8 cellular contexts compared by ENCODE assay signal in genomic region chr5:149446794-149447193, GRCh38.
DNase-seq lines count a peak whose midpoint lies in the region; ATAC-seq and TF ChIP-seq lines count a peak whose summit lies in the region.
"Not testable (repeated sequence)": the region's sequence is repeated elsewhere in the genome, so short reads cannot be mapped to it uniquely, and the experiment has no call there.

No MANE protein-coding gene starts in this region.

- H3K9me3 Mint-ChIP-seq in MCF 10A (ENCODE audit: unreplicated experiment) = not testable (repeated sequence)

- H3K79me2 ChIP-seq in GM23248 (ENCODE audit: insufficient read depth) = not testable (repeated sequence)

- H4K20me1 ChIP-seq in GM23248 (ENCODE audit: insufficient read depth) = not testable (repeated sequence)

- DNase-seq in GM23248; MCF 10A (ENCODE audit: unreplicated experiment); esophagus squamous epithelium (lab: John Stamatoyannopoulos, UW); right atrium auricular region (ENCODE audit: low spot score); psoas muscle; stomach; uterus: not testable (repeated sequence)

- not testable (repeated sequence) for H3K4me3 ChIP-seq in GM23248; esophagus squamous epithelium; right atrium auricular region; mesodermal cell (ENCODE audit: extremely low read depth, insufficient read depth, low read length, poor library complexity, severe bottlenecking); psoas muscle; stomach; uterus

- TF ChIP-seq POLR2A in esophagus squamous epithelium (IDR thresholded peaks at IDR 0.05); stomach (IDR thresholded peaks at IDR 0.05); uterus (IDR thresholded peaks at IDR 0.05): not testable (repeated sequence)

- H3K9me3 ChIP-seq in GM23248 (ENCODE audit: low read depth); esophagus squamous epithelium; right atrium auricular region; psoas muscle; stomach; uterus: not testable (repeated sequence)
- peaks cover 11% of the 10 kb centered on the region for H3K9me3 ChIP-seq in mesodermal cell (ENCODE audit: control insufficient read depth, low read length)

- not testable (repeated sequence) for H3K9me2 ChIP-seq in GM23248 (ENCODE audit: insufficient read depth)

- not testable (repeated sequence) for TF ChIP-seq CTCF in MCF 10A (IDR thresholded peaks at IDR 0.05; ENCODE audit: unreplicated experiment); esophagus squamous epithelium (IDR thresholded peaks at IDR 0.05); right atrium auricular region (IDR thresholded peaks at IDR 0.05); psoas muscle (IDR thresholded peaks at IDR 0.05); stomach (IDR thresholded peaks at IDR 0.05); uterus (IDR thresholded peaks at IDR 0.05)

- H3K36me3 Mint-ChIP-seq in MCF 10A (ENCODE audit: insufficient read depth, unreplicated experiment) = not testable (repeated sequence)

- not testable (repeated sequence) for H2AFZ ChIP-seq in GM23248

- H3K27ac ChIP-seq in GM23248 (peak overlapping the region; percentile 92), esophagus squamous epithelium (peak overlapping the region; percentile 63 to 85 (median 82)), right atrium auricular region (peak overlapping the region; percentile 62 to 85), mesodermal cell (ENCODE audit: low read depth, low read length, severe bottlenecking) (peak overlapping the region; percentile 76), psoas muscle (peak overlapping the region; percentile 49), stomach (peak overlapping the region in 4 of 5 donors; percentile 67 to 89 (median 71)), uterus (peak overlapping the region; percentile 86 to 93)

- WGBS in GM23248 (ENCODE audit: low coverage in 1 of 2, low lambda C conversion rate in 2 of 2, missing lambda C conversion rate in 2 of 2), 2 experiments = 93 to 100% methylated on average over 3 of the region's 3 CpGs
- 90 to 95% methylated on average over 3 of the region's 3 CpGs for WGBS in esophagus squamous epithelium, 2 donors
- 94 to 100% methylated on average over 3 of the region's 3 CpGs for WGBS in mesodermal cell (ENCODE audit: insufficient coverage in 2 of 2), 2 experiments
- WGBS in psoas muscle, 3 donors = 96 to 99% (median 97%) methylated on average over 3 of the region's 3 CpGs
- WGBS in stomach, 5 donors = 87 to 100% (median 97%) methylated on average over 3 of the region's 3 CpGs

- BruUV-seq in MCF 10A (replicated peaks; lab: Mats Ljungman, UMichigan) = not testable (repeated sequence)

- TF ChIP-seq EP300 in stomach (IDR thresholded peaks at IDR 0.05) = not testable (repeated sequence)

- not testable (repeated sequence) for ATAC-seq in psoas muscle

- H3K4me3 Mint-ChIP-seq in MCF 10A (ENCODE audit: unreplicated experiment) = not testable (repeated sequence)

- not testable (repeated sequence) for H3K9ac ChIP-seq in GM23248

- H3K36me3 ChIP-seq in GM23248 (ENCODE audit: low read depth); esophagus squamous epithelium; right atrium auricular region; mesodermal cell (ENCODE audit: control insufficient read depth, insufficient read depth, low read length); psoas muscle (ENCODE audit: insufficient read depth in 1 of 2, low read depth in 1 of 2); stomach; uterus: not testable (repeated sequence)

- POLR2A ChIA-PET in MCF 10A (lab: Yijun Ruan, JAX) = interaction anchor here (0.6 to 30.8 kb wide), 28 partner anchors 8 to 1296 kb away, joined by 3 to 1058 read pairs (median 7); partner anchors contain the start of genes CSNK1A1 and GRPEL2

- H3K4me1 Mint-ChIP-seq in MCF 10A (ENCODE audit: insufficient read depth, unreplicated experiment) = peaks cover 53% of the 10 kb centered on the region

- H3K27me3 Mint-ChIP-seq in MCF 10A (ENCODE audit: insufficient read depth, unreplicated experiment) = not testable (repeated sequence)

- not testable (repeated sequence) for H3K27me3 ChIP-seq in GM23248 (replicated peaks; ENCODE audit: insufficient read depth); esophagus squamous epithelium; right atrium auricular region; psoas muscle (ENCODE audit: insufficient read depth in 3 of 3, low read length in 2 of 3); stomach; uterus

- CTCF ChIA-PET in MCF 10A (lab: Yijun Ruan, JAX) = interaction anchor here (0.6 to 21.8 kb wide), 18 partner anchors 9 to 295 kb away, joined by 3 to 662 read pairs (median 6); partner anchors contain the start of genes CSNK1A1 and IL17B

- intact Hi-C loops in MCF 10A (cut with micrococcal nuclease); esophagus squamous epithelium (cut with DNase I); stomach (cut with DNase I; ENCODE audit: low total_unique reads); uterus (cut with DNase I; ENCODE audit: low total_unique reads): not testable (repeated sequence)
- intact Hi-C loops in psoas muscle (cut with DNase I) = loop anchor here in 1 of 2 donors (5.0 kb wide), 1 partner anchor 41 kb away; no protein-coding TSS in a partner anchor

- peaks cover 47% of the 10 kb centered on the region for H3K4me1 ChIP-seq in GM23248 (ENCODE audit: insufficient read depth)
- peaks cover 24 to 79% (median 76%) of the 10 kb centered on the region in 3 donors for H3K4me1 ChIP-seq in esophagus squamous epithelium
- H3K4me1 ChIP-seq in right atrium auricular region = peaks cover 0 to 74% of the 10 kb centered on the region in 2 donors
- peaks cover 62% of the 10 kb centered on the region for H3K4me1 ChIP-seq in mesodermal cell (ENCODE audit: control insufficient read depth, insufficient read depth, low read length, poor library complexity, severe bottlenecking)
- H3K4me1 ChIP-seq in psoas muscle = peaks cover 54% of the 10 kb centered on the region
- H3K4me1 ChIP-seq in stomach = peaks cover 31 to 77% (median 49%) of the 10 kb centered on the region in 4 donors
- peaks cover 16 to 22% of the 10 kb centered on the region in 2 donors for H3K4me1 ChIP-seq in uterus

- in situ Hi-C loops in GM23248 (cut with MboI) = not testable (repeated sequence)

- peak overlapping the region; percentile 12 for H3K4me2 ChIP-seq in GM23248 (ENCODE audit: unreplicated experiment)

- H3K27ac Mint-ChIP-seq in MCF 10A (ENCODE audit: low read depth, unreplicated experiment) = peak overlapping the region; percentile 55

- H3F3A ChIP-seq in GM23248 (ENCODE audit: insufficient read depth) = peaks cover 38% of the 10 kb centered on the region
